13 cellular contexts compared by ENCODE assay signal in the genomic region with DNA sequence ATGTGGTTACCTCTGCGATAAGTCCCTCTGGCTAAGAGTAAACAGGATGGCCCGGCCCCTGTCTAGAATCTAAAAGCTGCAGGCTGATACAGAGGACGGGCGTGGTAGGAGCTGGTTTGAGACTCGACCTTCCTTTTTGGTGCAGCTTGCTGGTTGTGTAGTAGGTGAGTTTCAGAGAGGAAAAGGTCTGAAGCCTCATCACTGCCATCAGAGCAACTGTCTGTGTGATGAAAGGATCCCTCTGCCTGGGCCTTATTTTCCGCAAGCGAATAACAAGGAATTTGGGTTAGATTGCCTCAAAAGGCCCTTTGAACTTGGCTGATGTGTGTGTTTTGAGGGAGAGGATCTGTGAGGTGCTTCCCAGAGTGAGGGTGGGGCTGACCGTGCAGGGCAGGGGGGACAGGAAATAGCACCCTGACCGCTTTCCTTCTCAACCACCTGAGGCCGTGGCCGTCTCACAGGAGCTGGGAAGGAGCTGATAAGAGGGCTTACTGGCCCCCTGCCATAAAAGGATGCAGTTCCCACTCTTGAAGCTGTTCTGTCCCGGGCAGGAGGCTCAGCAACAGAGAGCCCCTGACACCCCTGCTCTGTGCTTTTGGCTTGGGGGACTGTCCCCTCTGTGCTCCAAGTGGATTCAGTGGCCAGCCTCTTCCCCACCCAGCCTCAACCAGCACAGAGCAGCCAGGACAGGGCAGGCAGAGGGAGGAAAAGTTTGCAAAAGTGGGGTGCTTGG. TPM values are rescaled to one million over a fixed set of nuclear protein-coding genes. Genes with fewer than 3 reads are reported as not detected.
DNase-seq lines count a peak whose midpoint lies in the region; ATAC-seq, FAIRE-seq and TF ChIP-seq lines count a peak whose summit lies in the region.
"Had no signal": no experiment of that assay in that cellular context is flagged by ENCODE, and none has a peak within 500 bp of the region (broad histone marks: within the 10 kb centered on the region; RNA-seq: fewer than 3 reads in every experiment).

No MANE protein-coding gene starts in this region.

- no peaks in the 10 kb centered on the region for H3K36me3 Mint-ChIP-seq in CD8-positive, alpha-beta T cell
- H3K36me3 Mint-ChIP-seq in activated T-helper 2 cell treated with anti-CD3 and anti-CD28 coated beads, Interferon-gamma antibody, Interleukin-2, Interleukin-4, amounts not matched to agents 10 μg/mL and 5 μg/mL and 100 μg/mL, durations not matched to agents 14 hours and 24 hours and 36 hours (ENCODE audit: low read depth), result no peaks in the 10 kb centered on the region

- BruUV-seq in HepG2 (replicated peaks; lab: Mats Ljungman, UMichigan), result no TSS peak

- DNase-seq in CD8-positive, alpha-beta T cell, result peak in 4 of 7 experiments; percentile 5 to 52 (median 25)
- peak in 75 of 76 experiments; percentile 13 to 85 (median 69) for DNase-seq in HUDEP-2 (lab: John Stamatoyannopoulos, UW; ENCODE audit: unreplicated experiment in 76 of 76)
- no peak for DNase-seq in activated T-helper 2 cell treated with anti-CD3 and anti-CD28 coated beads, Interferon-gamma antibody, Interleukin-2, Interleukin-4, amounts not matched to agents 10 μg/mL and 5 μg/mL and 100 μg/mL, durations not matched to agents 14 hours and 24 hours and 36 hours (ENCODE audit: low spot score)
- no peak for DNase-seq in HepG2 (ENCODE audit: low spot score)
- DNase-seq in testis, result no peak
- no peak for DNase-seq in NCI-H82 treated with DMSO at 0.1 percent for 48 hours (lab: John Stamatoyannopoulos, UW; ENCODE audit: unreplicated experiment)
- no peak for DNase-seq in SW480 (ENCODE audit: low spot score)
- DNase-seq: H7, NCI-H1417 treated with DMSO at 0.1 percent for 48 hours had no signal

- no peak for FAIRE-seq in HepG2 (lab: Jason Lieb, UNC)

- CTCF ChIA-PET in CD8-positive, alpha-beta T cell (lab: Charles Lee), result interaction anchor here (1.7 kb wide), 1 partner anchor 10 kb away, joined by 4 read pairs; no protein-coding TSS in a partner anchor
- CTCF ChIA-PET in HepG2 (lab: Yijun Ruan, JAX; ENCODE audit: low intra/inter-chr PET ratio, low total read pairs), result no interaction called here

- peaks cover 20% of the 10 kb centered on the region for H3K4me1 Mint-ChIP-seq in CD8-positive, alpha-beta T cell (ENCODE audit: low read depth)
- H3K4me1 Mint-ChIP-seq in activated T-helper 2 cell treated with anti-CD3 and anti-CD28 coated beads, Interferon-gamma antibody, Interleukin-2, Interleukin-4, amounts not matched to agents 10 μg/mL and 5 μg/mL and 100 μg/mL, durations not matched to agents 14 hours and 24 hours and 36 hours (ENCODE audit: low read depth), result peaks cover 14% of the 10 kb centered on the region

- H3K9me3 ChIP-seq in CD8-positive, alpha-beta T cell (ENCODE audit: low read length), result no peaks in the 10 kb centered on the region
- H3K9me3 ChIP-seq in HepG2 (ENCODE audit: low read length) (no peaks in the 10 kb centered on the region), testis (no peaks in the 10 kb centered on the region)
- H3K9me3 ChIP-seq: neutrophil had no signal

- H3K4me2 ChIP-seq in HepG2 (ENCODE audit: low read depth, low read length), result peak overlapping the region; percentile 55

- in situ Hi-C loops in HepG2 (cut with HindIII; ENCODE audit: extremely low pct_ligation_motif_present, low pct_unique_long_range_greater_than_20kb), result no loop called here

- POLR2A ChIA-PET in CD8-positive, alpha-beta T cell (lab: Charles Lee), result interaction anchor here (0.6 to 1.0 kb wide), 2 partner anchors 23 to 27 kb away, joined by 3 to 4 read pairs; no protein-coding TSS in a partner anchor
- POLR2A ChIA-PET in HepG2 (lab: Yijun Ruan, JAX), result interaction anchor here (1.6 kb wide), 1 partner anchor 17 kb away, joined by 3 read pairs; no protein-coding TSS in a partner anchor

- no peak overlapping the region for H3K27ac ChIP-seq in CD8-positive, alpha-beta T cell (ENCODE audit: low read depth, low read length)
- H3K27ac ChIP-seq in HepG2 (ENCODE audit: extremely low read length, insufficient read depth, low read length) (no peak overlapping the region), testis (no peak overlapping the region)
- H3K27ac ChIP-seq: neutrophil, tibial nerve had no signal

- H3K9me3 Mint-ChIP-seq in CD8-positive, alpha-beta T cell, result no peaks in the 10 kb centered on the region
- no peaks in the 10 kb centered on the region for H3K9me3 Mint-ChIP-seq in activated T-helper 2 cell treated with anti-CD3 and anti-CD28 coated beads, Interferon-gamma antibody, Interleukin-2, Interleukin-4, amounts not matched to agents 10 μg/mL and 5 μg/mL and 100 μg/mL, durations not matched to agents 14 hours and 24 hours and 36 hours
- H3K9me3 Mint-ChIP-seq: dendritic cell treated with granulocyte-macrophage colony-stimulating factor and Interleukin-4, amounts not matched to agents 40 ng/mL and 50 ng/mL, for 4 days had no signal

- TF ChIP-seq EP300 in HepG2 (IDR thresholded peaks at IDR 0.05; ENCODE audit: low read depth in 2 of 2, low read length in 2 of 2) (no peak), HepG2 (CRISPR knock-in tag; IDR thresholded peaks at IDR 0.05; ENCODE audit: borderline replicate concordance) (no peak)

- no peaks in the 10 kb centered on the region for H3K36me3 ChIP-seq in CD8-positive, alpha-beta T cell (ENCODE audit: insufficient read depth, low read length)
- no peaks in the 10 kb centered on the region for H3K36me3 ChIP-seq in HepG2 (replicated peaks in 1 of 2; ENCODE audit: control insufficient read depth in 1 of 2, insufficient read depth in 2 of 2, low read length in 2 of 2)
- H3K36me3 ChIP-seq in testis (ENCODE audit: low read depth, missing control alignments), result no peaks in the 10 kb centered on the region
- H3K36me3 ChIP-seq: neutrophil, tibial nerve had no signal

- peak; percentile 26 for ATAC-seq in CD8-positive, alpha-beta T cell
- ATAC-seq in HepG2, result peak; percentile 58
- no peak for ATAC-seq in GM18502 (IDR thresholded peaks at IDR 0.05; ENCODE audit: poor library complexity, unreplicated experiment)

- H3K4me3 ChIP-seq in CD8-positive, alpha-beta T cell (ENCODE audit: low read depth, low read length), result no peak overlapping the region
- H3K4me3 ChIP-seq in HepG2 (replicated peaks in 1 of 3; ENCODE audit: insufficient read depth in 1 of 3, low read depth in 2 of 3, low read length in 3 of 3) (peak overlapping the region in 1 of 3 experiments; percentile 37; a peak in 1 of 6 replicates), testis (no peak overlapping the region)
- H3K4me3 ChIP-seq: tibial nerve had no signal

- WGBS in HepG2 (ENCODE audit: low lambda C conversion rate), result 10% methylated on average over 9 of the region's 12 CpGs
- 62 to 66% methylated on average over 11 to 12 of the region's 12 CpGs for WGBS in testis, 2 donors

- H3K27me3 ChIP-seq in CD8-positive, alpha-beta T cell (ENCODE audit: insufficient read depth, low read length), result no peaks in the 10 kb centered on the region
- H3K27me3 ChIP-seq in HepG2 (ENCODE audit: control insufficient read depth in 1 of 2, insufficient read depth in 2 of 2, low read length in 2 of 2) (peaks cover 2 to 4% of the 10 kb centered on the region in 2 experiments; a peak in 3 of 5 replicates), testis (no peaks in the 10 kb centered on the region)
- H3K27me3 ChIP-seq: neutrophil, tibial nerve had no signal

- H3K9ac ChIP-seq in HepG2 (ENCODE audit: insufficient read depth, low read depth, low read length), result no peak overlapping the region

- H4K20me1 ChIP-seq in HepG2 (ENCODE audit: insufficient read depth, low read length), result no peaks in the 10 kb centered on the region

- H3K79me2 ChIP-seq in HepG2 (ENCODE audit: insufficient read depth, low read length), result no peaks in the 10 kb centered on the region

- no peak overlapping the region for H3K4me3 Mint-ChIP-seq in CD8-positive, alpha-beta T cell
- H3K4me3 Mint-ChIP-seq in activated T-helper 2 cell treated with anti-CD3 and anti-CD28 coated beads, Interferon-gamma antibody, Interleukin-2, Interleukin-4, amounts not matched to agents 10 μg/mL and 5 μg/mL and 100 μg/mL, durations not matched to agents 14 hours and 24 hours and 36 hours (ENCODE audit: low read depth), result no peak overlapping the region
- H3K4me3 Mint-ChIP-seq: dendritic cell treated with granulocyte-macrophage colony-stimulating factor and Interleukin-4, amounts not matched to agents 40 ng/mL and 50 ng/mL, for 4 days had no signal

- peaks cover 10% of the 10 kb centered on the region for H3K4me1 ChIP-seq in CD8-positive, alpha-beta T cell (ENCODE audit: insufficient read depth, low read length)
- H3K4me1 ChIP-seq in HepG2 (ENCODE audit: insufficient read depth, low read length) (peaks cover 21% of the 10 kb centered on the region), testis (no peaks in the 10 kb centered on the region)

- TF ChIP-seq RAD21 in HepG2 (CRISPR knock-in tag; IDR thresholded peaks at IDR 0.05), result no peak

- no peak for TF ChIP-seq CTCF in CD8-positive, alpha-beta T cell (IDR thresholded peaks at IDR 0.05)
- TF ChIP-seq CTCF in HepG2 (CRISPR knock-in tag; IDR thresholded peaks at IDR 0.05) (no peak), testis (IDR thresholded peaks at IDR 0.05) (no peak)

- H3K27me3 Mint-ChIP-seq in CD8-positive, alpha-beta T cell (ENCODE audit: low read depth), result no peaks in the 10 kb centered on the region
- H3K27me3 Mint-ChIP-seq in activated T-helper 2 cell treated with anti-CD3 and anti-CD28 coated beads, Interferon-gamma antibody, Interleukin-2, Interleukin-4, amounts not matched to agents 10 μg/mL and 5 μg/mL and 100 μg/mL, durations not matched to agents 14 hours and 24 hours and 36 hours (ENCODE audit: low read depth), result no peaks in the 10 kb centered on the region

- intact Hi-C loops in CD8-positive, alpha-beta T cell (cut with DNase I, micrococcal nuclease), result no loop called here
- intact Hi-C loops in activated T-helper 2 cell treated with anti-CD3 and anti-CD28 coated beads, Interferon-gamma antibody, Interleukin-2, Interleukin-4, amounts not matched to agents 10 μg/mL and 5 μg/mL and 100 μg/mL, durations not matched to agents 14 hours and 24 hours and 36 hours (cut with micrococcal nuclease), result no loop called here
- intact Hi-C loops in HepG2 (cut with micrococcal nuclease; ENCODE audit: unreplicated experiment), result loop anchor here (10.0 kb wide), 1 partner anchor 47 kb away; no protein-coding TSS in a partner anchor
- intact Hi-C loops in testis (cut with DNase I; ENCODE audit: low total_unique reads), result no loop called here

- TF ChIP-seq POLR2A in HepG2 (IDR thresholded peaks at IDR 0.05; ENCODE audit: insufficient read depth in 1 of 2, low read depth in 2 of 2, low read length in 2 of 2) (no peak), testis (IDR thresholded peaks at IDR 0.05) (no peak)

- no peak overlapping the region for H2AFZ ChIP-seq in HepG2 (ENCODE audit: low read length)

- H3K27ac Mint-ChIP-seq in CD8-positive, alpha-beta T cell, result peak overlapping the region; percentile 8
- H3K27ac Mint-ChIP-seq in activated T-helper 2 cell treated with anti-CD3 and anti-CD28 coated beads, Interferon-gamma antibody, Interleukin-2, Interleukin-4, amounts not matched to agents 10 μg/mL and 5 μg/mL and 100 μg/mL, durations not matched to agents 14 hours and 24 hours and 36 hours, result peak overlapping the region; percentile 70
- H3K27ac Mint-ChIP-seq: dendritic cell treated with granulocyte-macrophage colony-stimulating factor and Interleukin-4, amounts not matched to agents 40 ng/mL and 50 ng/mL, for 4 days had no signal

RNA-seq across cellular contexts. Expression of gene TFRC, which starts 45.6 kb away (rescaled TPM):
- 100 to 1,000 TPM; 208 to 218 TPM for total RNA-seq in CD8-positive, alpha-beta T cell
- total RNA-seq in activated T-helper 2 cell treated with anti-CD3 and anti-CD28 coated beads, Interferon-gamma antibody, Interleukin-2, Interleukin-4, amounts not matched to agents 10 μg/mL and 5 μg/mL and 100 μg/mL, durations not matched to agents 14 hours and 24 hours and 36 hours, result 644 and 680 TPM in 2 replicates
- total RNA-seq in HepG2 (2016; rRNA removed; fragmentation: Illumina TruSeq; extraction: Trizol), result 176 and 274 TPM in 2 replicates
- total RNA-seq in HepG2 (2016; cell fraction: cytosol; rRNA removed; fragmentation: Illumina TruSeq; extraction: Trizol; ENCODE audit: low read depth), result 15.6 and 21.1 TPM in 2 replicates
- 166 and 276 TPM in 2 replicates for total RNA-seq in HepG2 (2016; cell fraction: insoluble cytoplasmic fraction; rRNA removed; fragmentation: Illumina TruSeq; extraction: Trizol)
- total RNA-seq in HepG2 (2016; cell fraction: membrane; rRNA removed; fragmentation: Illumina TruSeq; extraction: Trizol), result 53.1 and 67.0 TPM in 2 replicates
- 271 and 302 TPM in 2 replicates for total RNA-seq in HepG2 (2016; cell fraction: nucleus; rRNA removed; fragmentation: Illumina TruSeq; extraction: Trizol)
- polyA plus RNA-seq in HepG2 (2011; rRNA removed), result 171 and 188 TPM in 2 replicates
- 78.0 and 140 TPM in 2 replicates for polyA plus RNA-seq in HepG2 (2011; cell fraction: cytosol; rRNA removed)
- 74.7 and 92.6 TPM in 2 replicates for polyA plus RNA-seq in HepG2 (2011; cell fraction: nucleus; rRNA removed)
- polyA plus RNA-seq in HepG2 (2012), result 211 and 370 TPM in 2 replicates
- 6.8 and 7.7 TPM in 2 replicates for polyA plus RNA-seq in HepG2 (2016; cell fraction: cytosol; fragmentation: Illumina TruSeq; extraction: Trizol; ENCODE audit: low read depth)
- polyA plus RNA-seq in HepG2 (2016; cell fraction: insoluble cytoplasmic fraction; fragmentation: Illumina TruSeq; extraction: Trizol; ENCODE audit: low read depth), result 89.1 and 93.4 TPM in 2 replicates
- 20.8 and 24.6 TPM in 2 replicates for polyA plus RNA-seq in HepG2 (2016; cell fraction: membrane; fragmentation: Illumina TruSeq; extraction: Trizol; ENCODE audit: low read depth)
- polyA plus RNA-seq in HepG2 (2016; cell fraction: nucleus; fragmentation: Illumina TruSeq; extraction: Trizol; ENCODE audit: insufficient read depth, low read depth), result 204 and 208 TPM in 2 replicates
- 316 and 962 TPM in 2 replicates for polyA minus RNA-seq in HepG2 (2011; rRNA and poly(A)+ RNA removed; ENCODE audit: low replicate concordance)
- polyA minus RNA-seq in HepG2 (2011; cell fraction: cytosol; rRNA and poly(A)+ RNA removed), result 283 and 359 TPM in 2 replicates
- polyA minus RNA-seq in HepG2 (2011; cell fraction: nucleus; rRNA and poly(A)+ RNA removed), result 377 and 388 TPM in 2 replicates
- 10 to 100 TPM; 72.1 to 77.0 TPM for total RNA-seq in testis
- 38.6 TPM for polyA plus RNA-seq in testis (ENCODE audit: insufficient read depth, low read depth, low replicate concordance)

Comparison
In these comparisons a context has a peak if more than half of its experiments do, and no peak if none do; other contexts are left out.
1. DNase-seq: peak in CD8-positive, alpha-beta T cell (4 of 7) and HUDEP-2 (75 of 76); none in activated T-helper 2 cell treated with anti-CD3 and anti-CD28 coated beads, Interferon-gamma antibody, Interleukin-2, Interleukin-4, amounts not matched to agents 10 μg/mL and 5 μg/mL and 100 μg/mL, durations not matched to agents 14 hours and 24 hours and 36 hours (single experiment), HepG2 (single experiment), testis (single experiment), NCI-H82 treated with DMSO at 0.1 percent for 48 hours (single experiment) and SW480 (single experiment).